ENCODE assay signal across 23 cellular contexts in the genomic region with DNA sequence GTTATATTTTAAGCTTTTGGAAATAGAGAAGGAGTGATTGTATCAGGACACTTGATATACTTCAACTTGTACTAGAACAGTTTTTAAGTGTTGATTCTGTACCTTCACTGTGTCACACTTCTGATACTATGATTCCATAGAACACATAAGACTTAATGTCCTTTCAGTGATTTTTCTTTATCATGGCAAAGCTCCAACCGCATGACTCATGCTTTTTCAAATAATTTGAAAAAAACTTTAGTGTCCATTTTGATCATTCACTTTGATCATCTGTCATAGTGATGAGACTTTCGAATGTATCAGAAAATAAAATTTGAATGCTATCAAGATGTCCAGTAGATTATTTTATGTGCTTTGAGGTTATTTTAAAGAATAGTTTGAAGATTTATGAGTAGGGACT. TPM values are rescaled to one million over a fixed set of nuclear protein-coding genes. Genes with fewer than 3 reads are reported as not detected.
DNase-seq lines count a peak whose midpoint lies in the region; ATAC-seq, FAIRE-seq and TF ChIP-seq lines count a peak whose summit lies in the region.
"Had no signal": no experiment of that assay in that cellular context is flagged by ENCODE, and none has a peak within 500 bp of the region (broad histone marks: within the 10 kb centered on the region; RNA-seq: fewer than 3 reads in every experiment).

No MANE protein-coding gene starts in this region.

- no peak overlapping the region for H3K27ac Mint-ChIP-seq in CD14-positive monocyte
- H3K27ac Mint-ChIP-seq: activated CD4-positive, alpha-beta T cell treated with anti-CD3 and anti-CD28 coated beads for 36 hours; brain; naive thymus-derived CD4-positive, alpha-beta T cell; stimulated activated memory B cell treated with anti-CD40 and anti-IgM and Interleukin-4, amounts not matched to agents 10 μg/mL and 1 μg/mL and 100 μg/mL, for 72 hours had no signal

- H2BK15ac ChIP-seq in mesenchymal stem cell (ENCODE audit: low read depth, poor library complexity, severe bottlenecking): no peak overlapping the region

- no peaks in the 10 kb centered on the region for H3K27me3 ChIP-seq in mesenchymal stem cell (ENCODE audit: control insufficient read depth in 1 of 2, insufficient read depth in 1 of 2, low read length in 2 of 2)
- H3K27me3 ChIP-seq: gastroesophageal sphincter, SJCRH30, spleen had no signal

- no peaks in the 10 kb centered on the region for H3K9me3 ChIP-seq in mesenchymal stem cell (ENCODE audit: control insufficient read depth, low read length)
- H3K9me3 ChIP-seq: gastroesophageal sphincter, lower lobe of right lung, SJCRH30, spleen had no signal

- no peaks in the 10 kb centered on the region for H3K4me1 ChIP-seq in mesenchymal stem cell (ENCODE audit: control insufficient read depth, insufficient read depth, low read depth, low read length)
- H3K4me1 ChIP-seq: gastroesophageal sphincter, lower lobe of right lung, parathyroid adenoma, SJCRH30, spleen had no signal

- TF ChIP-seq CTCF in CD14-positive monocyte (IDR thresholded peaks at IDR 0.05): no peak

- no peak overlapping the region for H3K18ac ChIP-seq in mesenchymal stem cell (ENCODE audit: low read depth in 1 of 2, low read length in 2 of 2)

- H3K4me3 ChIP-seq in mesenchymal stem cell (ENCODE audit: insufficient read depth in 1 of 2, low read depth in 1 of 2, low read length in 2 of 2): no peak overlapping the region
- H3K4me3 ChIP-seq: gastroesophageal sphincter, lower lobe of right lung, SJCRH30, spleen had no signal

- H3K36me3 Mint-ChIP-seq in CD14-positive monocyte: peaks cover 55 to 64% of the 10 kb centered on the region in 2 donors

- no peak overlapping the region for H2BK120ac ChIP-seq in mesenchymal stem cell (ENCODE audit: low read depth, low read length)

- H2AK5ac ChIP-seq in mesenchymal stem cell (ENCODE audit: low read length, severe bottlenecking): no peak overlapping the region

- no peak overlapping the region for H3K9ac ChIP-seq in mesenchymal stem cell (ENCODE audit: low read length)
- H3K9ac ChIP-seq: parathyroid adenoma had no signal

- no peak overlapping the region for H3K27ac ChIP-seq in mesenchymal stem cell (ENCODE audit: low read length, poor library complexity, severe bottlenecking)
- H3K27ac ChIP-seq: gastroesophageal sphincter, HL-60, lower lobe of right lung, parathyroid adenoma, SJCRH30, spleen had no signal

- H3K4me1 Mint-ChIP-seq in CD14-positive monocyte: peaks cover under 1% of the 10 kb centered on the region
- H3K4me1 Mint-ChIP-seq: activated CD4-positive, alpha-beta T cell treated with anti-CD3 and anti-CD28 coated beads for 36 hours; stimulated activated memory B cell treated with anti-CD40 and anti-IgM and Interleukin-4, amounts not matched to agents 10 μg/mL and 1 μg/mL and 100 μg/mL, for 72 hours had no signal

- no peak overlapping the region for H3K14ac ChIP-seq in mesenchymal stem cell (ENCODE audit: low read length in 2 of 2)

- peaks cover 5 to 61% of the 10 kb centered on the region in 2 experiments for H3K36me3 ChIP-seq in mesenchymal stem cell (ENCODE audit: control insufficient read depth in 1 of 2, insufficient read depth in 2 of 2, low read depth in 1 of 2, low read length in 2 of 2)

- H3K27me3 Mint-ChIP-seq in CD14-positive monocyte (ENCODE audit: low read depth in 3 of 3): no peaks in the 10 kb centered on the region
- H3K27me3 Mint-ChIP-seq: activated CD4-positive, alpha-beta T cell treated with anti-CD3 and anti-CD28 coated beads for 36 hours; brain; naive thymus-derived CD4-positive, alpha-beta T cell; stimulated activated memory B cell treated with anti-CD40 and anti-IgM and Interleukin-4, amounts not matched to agents 10 μg/mL and 1 μg/mL and 100 μg/mL, for 72 hours had no signal

- no peak overlapping the region for H2AFZ ChIP-seq in mesenchymal stem cell (ENCODE audit: low read depth, low read length)
- H2AFZ ChIP-seq: parathyroid adenoma had no signal

- H3K4ac ChIP-seq in mesenchymal stem cell (ENCODE audit: low read depth in 1 of 2, low read length in 2 of 2): no peak overlapping the region

- FAIRE-seq in G401.6 (lab: Jason Lieb, UNC): peak; percentile 8
- no peak for FAIRE-seq in RCC 7860 (lab: Jason Lieb, UNC)

- no peak overlapping the region for H3K4me2 ChIP-seq in mesenchymal stem cell (ENCODE audit: low read length, poor library complexity, severe bottlenecking)

- ATAC-seq in GM21723 (IDR thresholded peaks at IDR 0.05; ENCODE audit: unreplicated experiment): no peak
- no peak for ATAC-seq in HG02885 (IDR thresholded peaks at IDR 0.05; ENCODE audit: poor library complexity, unreplicated experiment)
- ATAC-seq: activated CD4-positive, alpha-beta T cell treated with anti-CD3 and anti-CD28 coated beads for 36 hours; gastroesophageal sphincter; lower lobe of right lung; naive thymus-derived CD4-positive, alpha-beta T cell; stimulated activated memory B cell treated with anti-CD40 and anti-IgM and Interleukin-4, amounts not matched to agents 10 μg/mL and 1 μg/mL and 100 μg/mL, for 72 hours had no signal

- intact Hi-C loops in CD14-positive monocyte (cut with micrococcal nuclease): no loop called here

- no peaks in the 10 kb centered on the region for H3K9me3 Mint-ChIP-seq in CD14-positive monocyte
- H3K9me3 Mint-ChIP-seq: brain; naive thymus-derived CD4-positive, alpha-beta T cell; stimulated activated memory B cell treated with anti-CD40 and anti-IgM and Interleukin-4, amounts not matched to agents 10 μg/mL and 1 μg/mL and 100 μg/mL, for 72 hours had no signal

- 96% methylated on average over 2 of the region's 2 CpGs for WGBS in mesenchymal stem cell

- no peak overlapping the region for H3K4me3 Mint-ChIP-seq in CD14-positive monocyte
- H3K4me3 Mint-ChIP-seq: activated CD4-positive, alpha-beta T cell treated with anti-CD3 and anti-CD28 coated beads for 36 hours; brain; naive thymus-derived CD4-positive, alpha-beta T cell; stimulated activated memory B cell treated with anti-CD40 and anti-IgM and Interleukin-4, amounts not matched to agents 10 μg/mL and 1 μg/mL and 100 μg/mL, for 72 hours had no signal

- H4K8ac ChIP-seq in mesenchymal stem cell (ENCODE audit: low read length): no peak overlapping the region

- H2BK12ac ChIP-seq in mesenchymal stem cell (ENCODE audit: low read length in 2 of 2): no peak overlapping the region

- no peak overlapping the region for H3K23ac ChIP-seq in mesenchymal stem cell (ENCODE audit: low read length in 2 of 2)

- no peak overlapping the region for H2BK5ac ChIP-seq in mesenchymal stem cell (ENCODE audit: low read depth, low read length, poor library complexity, severe bottlenecking)

- no peak overlapping the region for H4K91ac ChIP-seq in mesenchymal stem cell (ENCODE audit: low read length)

- peak; percentile 5 for DNase-seq in NCI-H69 (lab: John Stamatoyannopoulos, UW)
- peak; percentile 57 for DNase-seq in dermis blood vessel endothelial cell
- DNase-seq in mesenchymal stem cell: peak; percentile 31
- no peak for DNase-seq in CD14-positive monocyte (ENCODE audit: low spot score)
- no peak for DNase-seq in RCC 7860 (ENCODE audit: low spot score)
- DNase-seq: activated CD4-positive, alpha-beta T cell treated with anti-CD3 and anti-CD28 coated beads for 36 hours; activated CD8-positive, alpha-beta memory T cell treated with anti-CD3 and anti-CD28 coated beads, Interleukin-2, amount 50 U/mL, for 4 hours; DMS153; effector CD4-positive, alpha-beta T cell; Karpas-422; lower lobe of right lung; naive thymus-derived CD4-positive, alpha-beta T cell; NCI-H446 treated with DMSO at 0.1 percent for 48 hours; SJCRH30; spleen had no signal

- H3K79me1 ChIP-seq in mesenchymal stem cell (replicated peaks; ENCODE audit: low read length, poor library complexity, severe bottlenecking): peaks cover 4% of the 10 kb centered on the region

RNA-seq across cellular contexts. Expression of gene AP4E1, which starts 32.0 kb away (rescaled TPM):
- 12.3 and 14.4 TPM in 2 replicates for total RNA-seq in dermis blood vessel endothelial cell
- polyA plus RNA-seq in mesenchymal stem cell (2013, experiment 1 of 2): 3.7 TPM
- 3.9 TPM for polyA plus RNA-seq in mesenchymal stem cell (2013, experiment 2 of 2)
- polyA plus RNA-seq in CD14-positive monocyte: 1 to 10 TPM; 5.3 to 7.7 TPM

Comparison
In these comparisons a context has a peak if more than half of its experiments do, and no peak if none do; other contexts are left out.
1. DNase-seq: peak in NCI-H69 (single experiment), dermis blood vessel endothelial cell (single experiment) and mesenchymal stem cell (single experiment); none in CD14-positive monocyte (single experiment) and RCC 7860 (single experiment).